19 cellular contexts compared by ENCODE assay signal in genomic region chr6:30349411-30350177, GRCh38. TPM values are rescaled to one million over a fixed set of nuclear protein-coding genes. Genes with fewer than 3 reads are reported as not detected.
DNase-seq lines count a peak whose midpoint lies in the region; ATAC-seq and TF ChIP-seq lines count a peak whose summit lies in the region.
"Had no signal": no experiment of that assay in that cellular context is flagged by ENCODE, and none has a peak within 500 bp of the region (broad histone marks: within the 10 kb centered on the region; RNA-seq: fewer than 3 reads in every experiment).

No MANE protein-coding gene starts in this region.

- no peak overlapping the region for H3K27ac ChIP-seq in brain microvascular endothelial cell
- H3K27ac ChIP-seq: body of pancreas, heart left ventricle, testis had no signal

- no peak overlapping the region for H3K4me3 ChIP-seq in NB4 (ENCODE audit: low read depth, low read length)
- no peak overlapping the region for H3K4me3 ChIP-seq in brain microvascular endothelial cell (ENCODE audit: low read depth, low read length)
- H3K4me3 ChIP-seq in foreskin fibroblast (ENCODE audit: low read depth in 1 of 2, low read length in 2 of 2) = no peak overlapping the region
- H3K4me3 ChIP-seq: body of pancreas, heart left ventricle, testis had no signal

- H3K9me3 Mint-ChIP-seq in activated CD8-positive, alpha-beta T cell treated with anti-CD3 and anti-CD28 coated beads for 36 hours = no peaks in the 10 kb centered on the region
- no peaks in the 10 kb centered on the region for H3K9me3 Mint-ChIP-seq in activated CD8-positive, alpha-beta T cell treated with anti-CD3 and anti-CD28 coated beads, Interleukin-2, amount 10 ng/mL, durations not matched to agents 7 days and 5 days (ENCODE audit: insufficient read depth)
- no peaks in the 10 kb centered on the region for H3K9me3 Mint-ChIP-seq in stimulated activated memory B cell treated with anti-CD40 and anti-IgM and Interleukin-4, amounts not matched to agents 10 μg/mL and 1 μg/mL and 100 μg/mL, for 72 hours
- H3K9me3 Mint-ChIP-seq: CD4-positive, alpha-beta T cell; effector memory CD8-positive, alpha-beta T cell; H9; stimulated activated naive B cell treated with anti-CD40 and anti-IgM and Interleukin-4, amounts not matched to agents 10 μg/mL and 1 μg/mL and 100 μg/mL, for 72 hours had no signal

- H3K27me3 Mint-ChIP-seq in activated CD8-positive, alpha-beta T cell treated with anti-CD3 and anti-CD28 coated beads for 36 hours = no peaks in the 10 kb centered on the region
- H3K27me3 Mint-ChIP-seq in activated CD8-positive, alpha-beta T cell treated with anti-CD3 and anti-CD28 coated beads, Interleukin-2, amount 10 ng/mL, durations not matched to agents 7 days and 5 days (ENCODE audit: low read depth) = peaks cover 18% of the 10 kb centered on the region
- H3K27me3 Mint-ChIP-seq in stimulated activated memory B cell treated with anti-CD40 and anti-IgM and Interleukin-4, amounts not matched to agents 10 μg/mL and 1 μg/mL and 100 μg/mL, for 72 hours = no peaks in the 10 kb centered on the region

- POLR2A ChIA-PET in activated CD8-positive, alpha-beta T cell treated with anti-CD3 and anti-CD28 coated beads for 36 hours (lab: Charles Lee) = no interaction called here
- POLR2A ChIA-PET in activated CD8-positive, alpha-beta T cell treated with anti-CD3 and anti-CD28 coated beads, Interleukin-2, amount 10 ng/mL, durations not matched to agents 7 days and 5 days (lab: Charles Lee) = interaction anchor here (1.0 to 1.4 kb wide), 2 partner anchors 23 to 153 kb away, joined by 3 read pairs; partner anchors contain the start of gene TRIM39

- ATAC-seq in activated CD8-positive, alpha-beta T cell treated with anti-CD3 and anti-CD28 coated beads for 36 hours = no peak
- ATAC-seq in activated CD8-positive, alpha-beta T cell treated with anti-CD3 and anti-CD28 coated beads, Interleukin-2, amount 10 ng/mL, durations not matched to agents 7 days and 5 days = no peak
- no peak for ATAC-seq in stimulated activated memory B cell treated with anti-CD40 and anti-IgM and Interleukin-4, amounts not matched to agents 10 μg/mL and 1 μg/mL and 100 μg/mL, for 72 hours
- ATAC-seq in GM21447 (IDR thresholded peaks at IDR 0.05; ENCODE audit: unreplicated experiment) (no peak), GM18502 (IDR thresholded peaks at IDR 0.05; ENCODE audit: poor library complexity, unreplicated experiment) (no peak)
- ATAC-seq: body of pancreas; effector memory CD8-positive, alpha-beta T cell; heart left ventricle; left lobe of liver had no signal

- H3K36me3 Mint-ChIP-seq in activated CD8-positive, alpha-beta T cell treated with anti-CD3 and anti-CD28 coated beads for 36 hours (ENCODE audit: low read depth) = peaks cover 12% of the 10 kb centered on the region
- peaks cover 17% of the 10 kb centered on the region for H3K36me3 Mint-ChIP-seq in activated CD8-positive, alpha-beta T cell treated with anti-CD3 and anti-CD28 coated beads, Interleukin-2, amount 10 ng/mL, durations not matched to agents 7 days and 5 days (ENCODE audit: low read depth)
- peaks cover 11% of the 10 kb centered on the region for H3K36me3 Mint-ChIP-seq in stimulated activated memory B cell treated with anti-CD40 and anti-IgM and Interleukin-4, amounts not matched to agents 10 μg/mL and 1 μg/mL and 100 μg/mL, for 72 hours

- H3K27me3 ChIP-seq in brain microvascular endothelial cell (replicated peaks) = peaks cover 5% of the 10 kb centered on the region
- H3K27me3 ChIP-seq: body of pancreas, testis had no signal

- intact Hi-C loops in activated CD8-positive, alpha-beta T cell treated with anti-CD3 and anti-CD28 coated beads for 36 hours (cut with micrococcal nuclease) = no loop called here

- in situ Hi-C loops in brain microvascular endothelial cell (cut with HindIII; ENCODE audit: low pct_ligation_motif_present, low sequenced_read_pairs) = no loop called here

- TF ChIP-seq CTCF in activated CD8-positive, alpha-beta T cell treated with anti-CD3 and anti-CD28 coated beads for 36 hours (IDR thresholded peaks at IDR 0.05) = peak; percentile 18
- TF ChIP-seq CTCF in NB4 (IDR thresholded peaks at IDR 0.05; ENCODE audit: low read depth, low read length) (no peak), brain microvascular endothelial cell (IDR thresholded peaks at IDR 0.05; ENCODE audit: low read depth, low read length, missing control alignments) (peak; percentile 33), foreskin fibroblast (IDR thresholded peaks at IDR 0.05; ENCODE audit: low read depth, low read length) (no peak)

- TF ChIP-seq POLR2A in NB4 (IDR thresholded peaks at IDR 0.05; ENCODE audit: extremely low read depth, insufficient read length) = no peak

- no peak overlapping the region for H3K27ac Mint-ChIP-seq in activated CD8-positive, alpha-beta T cell treated with anti-CD3 and anti-CD28 coated beads for 36 hours
- no peak overlapping the region for H3K27ac Mint-ChIP-seq in activated CD8-positive, alpha-beta T cell treated with anti-CD3 and anti-CD28 coated beads, Interleukin-2, amount 10 ng/mL, durations not matched to agents 7 days and 5 days
- peak overlapping the region; percentile 20 for H3K27ac Mint-ChIP-seq in stimulated activated memory B cell treated with anti-CD40 and anti-IgM and Interleukin-4, amounts not matched to agents 10 μg/mL and 1 μg/mL and 100 μg/mL, for 72 hours
- H3K27ac Mint-ChIP-seq: CD4-positive, alpha-beta T cell; effector memory CD8-positive, alpha-beta T cell; H9; stimulated activated naive B cell treated with anti-CD40 and anti-IgM and Interleukin-4, amounts not matched to agents 10 μg/mL and 1 μg/mL and 100 μg/mL, for 72 hours had no signal

- DNase-seq in activated CD8-positive, alpha-beta T cell treated with anti-CD3 and anti-CD28 coated beads for 36 hours = no peak
- DNase-seq in activated CD8-positive, alpha-beta T cell treated with anti-CD3 and anti-CD28 coated beads, Interleukin-2, amount 10 ng/mL, durations not matched to agents 7 days and 5 days = no peak
- DNase-seq in NB4 (ENCODE audit: low read depth) (peak; percentile 33), brain microvascular endothelial cell (no peak), foreskin fibroblast (no peak)
- DNase-seq: body of pancreas; CD4-positive, alpha-beta T cell; DMS153; effector memory CD8-positive, alpha-beta T cell; H9; heart left ventricle; midbrain; NCI-H1436 treated with DMSO at 0.1 percent for 48 hours; stimulated activated naive B cell treated with anti-CD40 and anti-IgM and Interleukin-4, amounts not matched to agents 10 μg/mL and 1 μg/mL and 100 μg/mL, for 72 hours; testis had no signal

- H3K4me3 Mint-ChIP-seq in activated CD8-positive, alpha-beta T cell treated with anti-CD3 and anti-CD28 coated beads for 36 hours = no peak overlapping the region
- no peak overlapping the region for H3K4me3 Mint-ChIP-seq in activated CD8-positive, alpha-beta T cell treated with anti-CD3 and anti-CD28 coated beads, Interleukin-2, amount 10 ng/mL, durations not matched to agents 7 days and 5 days
- no peak overlapping the region for H3K4me3 Mint-ChIP-seq in stimulated activated memory B cell treated with anti-CD40 and anti-IgM and Interleukin-4, amounts not matched to agents 10 μg/mL and 1 μg/mL and 100 μg/mL, for 72 hours
- H3K4me3 Mint-ChIP-seq: effector memory CD8-positive, alpha-beta T cell; H9 had no signal

- H3K4me1 Mint-ChIP-seq in activated CD8-positive, alpha-beta T cell treated with anti-CD3 and anti-CD28 coated beads for 36 hours (ENCODE audit: low read depth) = peaks cover 37% of the 10 kb centered on the region
- peaks cover 25% of the 10 kb centered on the region for H3K4me1 Mint-ChIP-seq in activated CD8-positive, alpha-beta T cell treated with anti-CD3 and anti-CD28 coated beads, Interleukin-2, amount 10 ng/mL, durations not matched to agents 7 days and 5 days (ENCODE audit: low read depth)
- H3K4me1 Mint-ChIP-seq in stimulated activated memory B cell treated with anti-CD40 and anti-IgM and Interleukin-4, amounts not matched to agents 10 μg/mL and 1 μg/mL and 100 μg/mL, for 72 hours = peaks cover 44% of the 10 kb centered on the region

- peaks cover 7% of the 10 kb centered on the region for H3K36me3 ChIP-seq in brain microvascular endothelial cell (replicated peaks)

- CTCF ChIA-PET in activated CD8-positive, alpha-beta T cell treated with anti-CD3 and anti-CD28 coated beads for 36 hours (lab: Charles Lee) = interaction anchor here (0.7 to 1.6 kb wide), 2 partner anchors 10 to 131 kb away, joined by 4 to 8 read pairs; no protein-coding TSS in a partner anchor
- CTCF ChIA-PET in activated CD8-positive, alpha-beta T cell treated with anti-CD3 and anti-CD28 coated beads, Interleukin-2, amount 10 ng/mL, durations not matched to agents 7 days and 5 days (lab: Charles Lee) = interaction anchor here (1.5 to 2.4 kb wide), 3 partner anchors 9 to 131 kb away, joined by 3 to 9 read pairs (median 8); no protein-coding TSS in a partner anchor

RNA-seq across cellular contexts. Expression of gene RPP21, which starts 4.6 kb away (rescaled TPM):
- 10 to 100 TPM; 43.0 to 43.5 TPM for total RNA-seq in activated CD8-positive, alpha-beta T cell treated with anti-CD3 and anti-CD28 coated beads for 36 hours
- 10 to 100 TPM; 37.3 to 37.9 TPM for total RNA-seq in activated CD8-positive, alpha-beta T cell treated with anti-CD3 and anti-CD28 coated beads, Interleukin-2, amount 10 ng/mL, durations not matched to agents 7 days and 5 days

RNA-seq across cellular contexts. Expression of gene TRIM39, which starts 22.9 kb away (rescaled TPM):
- 10 to 100 TPM; 21.6 to 22.3 TPM for total RNA-seq in activated CD8-positive, alpha-beta T cell treated with anti-CD3 and anti-CD28 coated beads for 36 hours
- 10 to 100 TPM; 16.7 to 16.9 TPM for total RNA-seq in activated CD8-positive, alpha-beta T cell treated with anti-CD3 and anti-CD28 coated beads, Interleukin-2, amount 10 ng/mL, durations not matched to agents 7 days and 5 days

Comparison
In these comparisons a context has a peak if more than half of its experiments do, and no peak if none do; other contexts are left out.
1. CTCF ChIP-seq: peak in activated CD8-positive, alpha-beta T cell treated with anti-CD3 and anti-CD28 coated beads for 36 hours (single experiment) and brain microvascular endothelial cell (single experiment); none in NB4 (single experiment) and foreskin fibroblast (single experiment).